Comparison of ENCODE assay signal across 21 cellular contexts in the genomic region with DNA sequence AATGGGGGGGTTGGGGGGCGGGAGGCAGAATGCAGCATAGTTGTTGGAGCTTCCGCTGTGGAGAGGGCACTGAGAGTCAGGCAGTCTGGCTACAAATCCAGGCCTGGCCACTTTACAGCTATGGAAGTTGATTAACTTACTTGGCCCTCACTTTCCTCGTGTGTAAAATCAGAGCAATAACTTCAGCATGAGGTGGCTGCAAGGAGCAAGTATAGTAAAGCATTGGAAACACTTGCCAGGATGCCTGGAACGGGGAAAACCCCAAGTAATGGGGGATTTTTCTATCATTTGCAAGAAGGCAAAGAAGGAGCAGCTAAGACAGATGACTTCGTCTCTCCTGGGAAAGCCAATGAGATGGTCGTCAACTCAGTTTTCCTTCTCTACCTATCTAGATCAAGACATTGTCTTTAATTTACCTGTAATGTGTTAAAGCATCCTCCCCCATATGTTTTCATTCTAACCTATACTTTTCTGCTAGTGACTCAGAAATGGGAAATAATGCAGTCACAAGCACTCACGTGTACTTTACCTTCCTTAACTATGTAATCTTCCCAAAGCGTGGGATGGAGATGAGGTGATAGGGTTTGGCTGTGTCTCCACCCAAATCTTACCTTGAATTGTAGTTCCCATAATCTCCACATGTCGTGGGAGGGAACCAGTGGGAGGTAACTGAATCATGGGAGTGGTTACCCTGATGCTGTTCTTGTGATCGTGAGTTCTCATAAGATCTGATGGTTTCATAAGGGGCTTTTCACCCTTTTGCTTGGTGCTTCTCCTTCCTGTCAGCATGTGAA. TPM values are rescaled to one million over a fixed set of nuclear protein-coding genes. Genes with fewer than 3 reads are reported as not detected.
DNase-seq lines count a peak whose midpoint lies in the region; ATAC-seq and TF ChIP-seq lines count a peak whose summit lies in the region.
"Had no signal": no experiment of that assay in that cellular context is flagged by ENCODE, and none has a peak within 500 bp of the region (broad histone marks: within the 10 kb centered on the region; RNA-seq: fewer than 3 reads in every experiment).

No MANE protein-coding gene starts in this region.

- ATAC-seq in T-helper 17 cell: no peak
- peak; percentile 81 for ATAC-seq in esophagus mucosa
- ATAC-seq in GM21447 (IDR thresholded peaks at IDR 0.05; ENCODE audit: unreplicated experiment): no peak
- ATAC-seq: activated naive CD4-positive, alpha-beta T cell treated with anti-CD3 and anti-CD28 coated beads, Interleukin-2, amount 50 U/mL, for 72 hours; GM23338; Panc1; right lobe of liver; WTC11 had no signal

- no peaks in the 10 kb centered on the region for H3K9me3 Mint-ChIP-seq in nephron progenitor cell
- H3K9me3 Mint-ChIP-seq: activated naive CD4-positive, alpha-beta T cell treated with anti-CD3 and anti-CD28 coated beads, Interleukin-2, amount 50 U/mL, for 72 hours; GM23338; WTC11 had no signal

- CTCF ChIA-PET in GM10248 (lab: Yijun Ruan, JAX): no interaction called here

- H3K4me3 Mint-ChIP-seq in T-helper 17 cell (no peak overlapping the region), nephron progenitor cell (no peak overlapping the region)
- H3K4me3 Mint-ChIP-seq: CD14-positive monocyte, GM23338, neural progenitor cell, WTC11 had no signal

- H3K9me3 ChIP-seq in T-helper 17 cell (ENCODE audit: control insufficient read depth, low read length, poor library complexity, severe bottlenecking): no peaks in the 10 kb centered on the region
- H3K9me3 ChIP-seq: right lobe of liver, suprapubic skin had no signal

- H3K27ac Mint-ChIP-seq in T-helper 17 cell (peak overlapping the region; percentile 72), nephron progenitor cell (peak overlapping the region; percentile 72)
- H3K27ac Mint-ChIP-seq: activated naive CD4-positive, alpha-beta T cell treated with anti-CD3 and anti-CD28 coated beads, Interleukin-2, amount 50 U/mL, for 72 hours; GM23338; neural progenitor cell; WTC11 had no signal

- TF ChIP-seq CTCF in nephron progenitor cell (IDR thresholded peaks at IDR 0.05): no peak
- TF ChIP-seq CTCF in GM10248 (IDR thresholded peaks at IDR 0.05; ENCODE audit: control extremely low read depth, extremely low read depth, low read depth, missing control alignments): no peak

- H3K36me3 Mint-ChIP-seq in T-helper 17 cell (ENCODE audit: low read depth) (no peaks in the 10 kb centered on the region), nephron progenitor cell (ENCODE audit: low read depth) (peaks cover 58% of the 10 kb centered on the region)

- POLR2A ChIA-PET in GM10248 (lab: Yijun Ruan, JAX): interaction anchor here (0.8 kb wide), 1 partner anchor 37 kb away, joined by 4 read pairs; no protein-coding TSS in a partner anchor

- H3K27me3 Mint-ChIP-seq in T-helper 17 cell (no peaks in the 10 kb centered on the region), nephron progenitor cell (ENCODE audit: low read depth, poor library complexity) (no peaks in the 10 kb centered on the region)

- DNase-seq in EH (ENCODE audit: low read depth): peak; percentile 7
- DNase-seq in T-helper 17 cell: no peak
- DNase-seq in nephron progenitor cell: no peak
- DNase-seq in RPMI8226: no peak
- DNase-seq in HCEC 1CT: no peak
- no peak for DNase-seq in GM10248 (ENCODE audit: extremely low spot score)
- DNase-seq: NCI-H1105; NCI-H2029; NCI-H526 treated with DMSO at 0.1 percent for 48 hours; right lobe of liver; stimulated activated CD4-positive, alpha-beta T cell treated with anti-CD3 and anti-CD28 coated beads, Interleukin-12 subunit alpha, Interleukin-12 subunit beta, amount 100 ng/mL, for 4 hours; stimulated activated naive CD4-positive, alpha-beta T cell had no signal

- peaks cover 17% of the 10 kb centered on the region for H3K4me1 Mint-ChIP-seq in T-helper 17 cell
- peaks cover 5% of the 10 kb centered on the region for H3K4me1 Mint-ChIP-seq in nephron progenitor cell

RNA-seq across cellular contexts. Expression of a gene that starts 35.6 kb away (rescaled TPM):
- total RNA-seq in T-helper 17 cell: 10 to 100 TPM; 15.9 to 19.2 TPM
- total RNA-seq in esophagus mucosa: 9.6 TPM
